Comparison of ENCODE assay signal across 1 cellular context in the genomic region with DNA sequence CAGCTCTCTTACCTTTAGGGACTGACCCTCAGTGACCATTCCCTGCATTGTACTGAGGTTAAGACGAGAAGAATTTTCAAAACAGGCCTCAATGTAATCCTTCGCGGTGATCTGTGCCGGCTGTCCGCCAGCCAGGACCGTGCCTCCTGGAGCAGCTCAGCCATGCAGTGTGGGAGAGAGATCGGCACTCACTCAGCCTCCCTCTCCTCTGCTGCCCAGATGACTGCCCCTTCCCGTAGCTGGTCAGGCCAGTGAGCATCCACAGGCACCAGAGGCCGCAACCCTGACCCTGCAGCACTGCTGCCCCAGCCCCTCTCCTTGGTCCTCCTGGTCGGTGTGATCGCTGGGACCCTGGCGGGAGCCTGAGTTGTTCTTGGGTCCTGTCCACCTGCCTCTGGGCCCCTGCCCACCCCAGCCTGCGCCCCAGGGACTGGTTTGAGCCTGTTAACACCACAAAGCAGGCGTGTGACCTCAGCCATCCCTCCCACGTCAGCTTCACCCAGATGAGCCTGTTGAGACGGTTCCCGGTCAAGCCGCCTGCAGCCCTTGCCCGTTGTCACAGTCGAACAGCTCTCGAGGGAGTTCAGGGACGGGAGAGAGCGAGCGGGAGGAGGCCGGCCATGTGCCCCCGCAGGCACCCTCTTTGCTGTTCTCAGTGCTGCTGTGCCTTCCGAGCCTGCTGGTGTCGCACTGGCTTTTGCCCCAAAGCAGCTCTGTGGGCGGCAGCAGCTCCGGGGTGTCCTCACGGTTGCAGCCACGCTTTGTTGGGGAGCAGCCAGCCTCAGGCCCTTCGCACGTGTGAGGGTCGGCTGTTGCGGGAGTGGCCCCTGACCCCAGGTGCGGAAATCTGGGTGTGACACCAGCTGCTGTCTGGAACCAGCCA.
TF ChIP-seq lines count a peak whose summit lies in the region.

No MANE protein-coding gene starts in this region.

TF ChIP-seq in WTC11, 78 proteins besides CTCF, POLR2A, EP300 and RAD21 (continued from another document):
- TF ChIP-seq CBFB (CRISPR knock-in tag; IDR thresholded peaks at IDR 0.05; ENCODE audit: low read depth) (no peak), TEAD4 (CRISPR knock-in tag; IDR thresholded peaks at IDR 0.05) (no peak), NFATC4 (CRISPR knock-in tag; IDR thresholded peaks at IDR 0.05) (no peak), ELF4 (CRISPR knock-in tag; IDR thresholded peaks at IDR 0.05; ENCODE audit: low read depth) (no peak), NFYB (CRISPR knock-in tag; conservative IDR thresholded peaks at IDR 0.05; ENCODE audit: low read depth) (no peak), CREB1 (CRISPR knock-in tag; IDR thresholded peaks at IDR 0.05) (no peak), ETV6 (CRISPR knock-in tag; IDR thresholded peaks at IDR 0.05) (no peak)
- TF ChIP-seq, protein P1, sequence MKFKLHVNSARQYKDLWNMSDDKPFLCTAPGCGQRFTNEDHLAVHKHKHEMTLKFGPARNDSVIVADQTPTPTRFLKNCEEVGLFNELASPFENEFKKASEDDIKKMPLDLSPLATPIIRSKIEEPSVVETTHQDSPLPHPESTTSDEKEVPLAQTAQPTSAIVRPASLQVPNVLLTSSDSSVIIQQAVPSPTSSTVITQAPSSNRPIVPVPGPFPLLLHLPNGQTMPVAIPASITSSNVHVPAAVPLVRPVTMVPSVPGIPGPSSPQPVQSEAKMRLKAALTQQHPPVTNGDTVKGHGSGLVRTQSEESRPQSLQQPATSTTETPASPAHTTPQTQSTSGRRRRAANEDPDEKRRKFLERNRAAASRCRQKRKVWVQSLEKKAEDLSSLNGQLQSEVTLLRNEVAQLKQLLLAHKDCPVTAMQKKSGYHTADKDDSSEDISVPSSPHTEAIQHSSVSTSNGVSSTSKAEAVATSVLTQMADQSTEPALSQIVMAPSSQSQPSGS (CRISPR knock-in tag; IDR thresholded peaks at IDR 0.05; ENCODE audit: borderline replicate concordance, low read depth), result no peak
- TF ChIP-seq, protein P2, sequence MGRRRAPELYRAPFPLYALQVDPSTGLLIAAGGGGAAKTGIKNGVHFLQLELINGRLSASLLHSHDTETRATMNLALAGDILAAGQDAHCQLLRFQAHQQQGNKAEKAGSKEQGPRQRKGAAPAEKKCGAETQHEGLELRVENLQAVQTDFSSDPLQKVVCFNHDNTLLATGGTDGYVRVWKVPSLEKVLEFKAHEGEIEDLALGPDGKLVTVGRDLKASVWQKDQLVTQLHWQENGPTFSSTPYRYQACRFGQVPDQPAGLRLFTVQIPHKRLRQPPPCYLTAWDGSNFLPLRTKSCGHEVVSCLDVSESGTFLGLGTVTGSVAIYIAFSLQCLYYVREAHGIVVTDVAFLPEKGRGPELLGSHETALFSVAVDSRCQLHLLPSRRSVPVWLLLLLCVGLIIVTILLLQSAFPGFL (CRISPR knock-in tag; IDR thresholded peaks at IDR 0.05; ENCODE audit: borderline replicate concordance), result no peak
